ENCODE assay signal across 20 cellular contexts in genomic region chr2:101361079-101361478, GRCh38. TPM values are rescaled to one million over a fixed set of nuclear protein-coding genes. Genes with fewer than 3 reads are reported as not detected.
DNase-seq lines count a peak whose midpoint lies in the region; ATAC-seq and TF ChIP-seq lines count a peak whose summit lies in the region.
"Had no signal": no experiment of that assay in that cellular context is flagged by ENCODE, and none has a peak within 500 bp of the region (broad histone marks: within the 10 kb centered on the region; RNA-seq: fewer than 3 reads in every experiment).

No MANE protein-coding gene starts in this region.

- H3K4me1 ChIP-seq in HCT116 (ENCODE audit: control insufficient read depth in 1 of 2, insufficient read depth in 2 of 2, low read length in 2 of 2): peaks cover 46 to 58% of the 10 kb centered on the region in 2 experiments
- H3K4me1 ChIP-seq: colonic mucosa, stomach, vagina had no signal

- intact Hi-C loops in HCT116 (cut with micrococcal nuclease): no loop called here

- peak overlapping the region; percentile 28 for H3K4me3 Mint-ChIP-seq in activated CD4-positive, alpha-beta T cell treated with anti-CD3 and anti-CD28 coated beads, Interleukin-2, amount 10 ng/mL, durations not matched to agents 7 days and 5 days
- H3K4me3 Mint-ChIP-seq in T-helper 17 cell: peak overlapping the region; percentile 77
- peak overlapping the region in 4 of 8 donors; percentile 7 to 77 (median 35) for H3K4me3 Mint-ChIP-seq in naive B cell
- no peak overlapping the region for H3K4me3 Mint-ChIP-seq in glutamatergic neuron (ENCODE audit: unreplicated experiment)

- no peaks in the 10 kb centered on the region for H4K20me1 ChIP-seq in HCT116 (ENCODE audit: insufficient read depth)

- POLR2A ChIA-PET in activated CD4-positive, alpha-beta T cell treated with anti-CD3 and anti-CD28 coated beads, Interleukin-2, amount 10 ng/mL, durations not matched to agents 7 days and 5 days (lab: Charles Lee): no interaction called here
- POLR2A ChIA-PET in HCT116 (lab: Charles Lee): no interaction called here

- RAD21 ChIA-PET in HCT116 (lab: Charles Lee; ENCODE audit: low non-redundant PET in 1 of 2, low total read pairs in 2 of 2, uncharacterized antibody in 2 of 2, unreplicated experiment in 2 of 2): no interaction called here

- TF ChIP-seq RAD21 in HCT116 (IDR thresholded peaks at IDR 0.05; ENCODE audit: low read depth): no peak

- no peaks in the 10 kb centered on the region for H3K9me2 ChIP-seq in HCT116 (ENCODE audit: insufficient read depth)
- H3K9me2 ChIP-seq: SK-N-SH had no signal

- CTCF ChIA-PET in activated CD4-positive, alpha-beta T cell treated with anti-CD3 and anti-CD28 coated beads, Interleukin-2, amount 10 ng/mL, durations not matched to agents 7 days and 5 days (lab: Charles Lee): interaction anchor here (1.0 to 1.6 kb wide), 4 partner anchors 11 to 20 kb away, joined by 3 to 6 read pairs (median 3); no protein-coding TSS in a partner anchor
- CTCF ChIA-PET in HCT116 (lab: Charles Lee): interaction anchor here (2.5 kb wide), 1 partner anchor 19 kb away, joined by 14 read pairs; no protein-coding TSS in a partner anchor

- no peak overlapping the region for H3K4me3 ChIP-seq in HCT116 (replicated peaks in 1 of 2; ENCODE audit: low read depth in 1 of 2, low read length in 2 of 2)
- H3K4me3 ChIP-seq: colonic mucosa, stomach, vagina had no signal

- peaks cover 13% of the 10 kb centered on the region for H3K27me3 Mint-ChIP-seq in activated CD4-positive, alpha-beta T cell treated with anti-CD3 and anti-CD28 coated beads, Interleukin-2, amount 10 ng/mL, durations not matched to agents 7 days and 5 days
- no peaks in the 10 kb centered on the region for H3K27me3 Mint-ChIP-seq in T-helper 17 cell
- H3K27me3 Mint-ChIP-seq in naive B cell: peaks cover 0 to 13% (median 11%) of the 10 kb centered on the region in 3 donors
- H3K27me3 Mint-ChIP-seq in glutamatergic neuron (ENCODE audit: unreplicated experiment): peaks cover 4% of the 10 kb centered on the region

- H3K27me3 ChIP-seq in HCT116 (ENCODE audit: insufficient read depth, low read length): no peaks in the 10 kb centered on the region
- H3K27me3 ChIP-seq: colonic mucosa, neutrophil, stomach, vagina had no signal

- no peak for ATAC-seq in HCT116
- ATAC-seq in T-helper 17 cell: no peak
- peak; percentile 33 to 34 for ATAC-seq in naive B cell (ENCODE audit: low read depth in 2 of 2)

- H3K27ac Mint-ChIP-seq in activated CD4-positive, alpha-beta T cell treated with anti-CD3 and anti-CD28 coated beads, Interleukin-2, amount 10 ng/mL, durations not matched to agents 7 days and 5 days: peak overlapping the region; percentile 91
- H3K27ac Mint-ChIP-seq in T-helper 17 cell (peak overlapping the region; percentile 86), naive B cell (peak overlapping the region in 1 of 6 donors; percentile 67), glutamatergic neuron (ENCODE audit: unreplicated experiment) (no peak overlapping the region)

- peaks cover 3% of the 10 kb centered on the region for H3K36me3 Mint-ChIP-seq in activated CD4-positive, alpha-beta T cell treated with anti-CD3 and anti-CD28 coated beads, Interleukin-2, amount 10 ng/mL, durations not matched to agents 7 days and 5 days (ENCODE audit: low read depth)
- H3K36me3 Mint-ChIP-seq in T-helper 17 cell (ENCODE audit: low read depth) (peaks cover 3% of the 10 kb centered on the region), naive B cell (peaks cover 0 to 5% of the 10 kb centered on the region in 2 donors), glutamatergic neuron (ENCODE audit: unreplicated experiment) (no peaks in the 10 kb centered on the region)

- H3K9ac ChIP-seq in HCT116 (ENCODE audit: low read length): no peak overlapping the region
- H3K9ac ChIP-seq: SK-N-SH had no signal

- no peak overlapping the region for H2AFZ ChIP-seq in HCT116 (ENCODE audit: low read depth, low read length, poor library complexity, severe bottlenecking)

- no peaks in the 10 kb centered on the region for H3K79me2 ChIP-seq in HCT116 (ENCODE audit: insufficient read depth, low read length)

- no peaks in the 10 kb centered on the region for H3K9me3 ChIP-seq in HCT116 (ENCODE audit: control insufficient read depth in 1 of 2, insufficient read depth in 1 of 2, low read depth in 1 of 2, low read length in 2 of 2)
- no peaks in the 10 kb centered on the region for H3K9me3 ChIP-seq in T-helper 17 cell (ENCODE audit: control insufficient read depth, low read length, poor library complexity, severe bottlenecking)
- H3K9me3 ChIP-seq: colonic mucosa, neutrophil, SK-N-SH, stomach, vagina had no signal

- H3K36me3 ChIP-seq in HCT116 (ENCODE audit: control insufficient read depth in 1 of 2, insufficient read depth in 2 of 2, low read length in 2 of 2): no peaks in the 10 kb centered on the region
- H3K36me3 ChIP-seq: colonic mucosa, neutrophil, stomach, vagina had no signal

- peaks cover 47% of the 10 kb centered on the region for H3K4me1 Mint-ChIP-seq in activated CD4-positive, alpha-beta T cell treated with anti-CD3 and anti-CD28 coated beads, Interleukin-2, amount 10 ng/mL, durations not matched to agents 7 days and 5 days
- H3K4me1 Mint-ChIP-seq in T-helper 17 cell (peaks cover 22% of the 10 kb centered on the region), naive B cell (peaks cover 14 to 20% (median 14%) of the 10 kb centered on the region in 3 donors), glutamatergic neuron (ENCODE audit: low read depth, unreplicated experiment) (no peaks in the 10 kb centered on the region)

- no peak for DNase-seq in activated CD4-positive, alpha-beta T cell treated with anti-CD3 and anti-CD28 coated beads, Interleukin-2, amount 10 ng/mL, durations not matched to agents 7 days and 5 days
- DNase-seq in activated CD4-positive, alpha-beta T cell treated with anti-CD3 and anti-CD28 coated beads, Interleukin-2, amount 50 U/mL, for 1 hour: no peak
- DNase-seq in HCT116 (ENCODE audit: low read depth, low spot score): no peak
- DNase-seq in T-helper 17 cell: no peak
- no peak for DNase-seq in naive B cell
- DNase-seq in glutamatergic neuron: no peak
- DNase-seq in superior temporal gyrus (ENCODE audit: extremely low spot score): no peak
- no peak for DNase-seq in AG20443 (ENCODE audit: low spot score)
- DNase-seq: activated gamma-delta T cell treated with Interleukin-2 at 50 U/mL for 16 hours, colonic mucosa, erythroblast, KG1, mesendoderm, NCI-H1417, NCI-H2227 treated with DMSO at 0.1 percent for 48 hours, SK-N-SH, stomach had no signal

- H3K27ac ChIP-seq in HCT116 (ENCODE audit: low read depth, low read length): no peak overlapping the region
- H3K27ac ChIP-seq: colonic mucosa, neutrophil, stomach, vagina had no signal

- no peak for TF ChIP-seq POLR2A in HCT116 (IDR thresholded peaks at IDR 0.05; ENCODE audit: borderline replicate concordance, extremely low read depth, insufficient read depth, insufficient read length)

- no peak for TF ChIP-seq CTCF in HCT116 (IDR thresholded peaks at IDR 0.05 in 2 of 3, conservative IDR thresholded peaks at IDR 0.05 in 1 of 3; ENCODE audit: borderline replicate concordance in 1 of 3, insufficient read depth in 1 of 3, low read depth in 2 of 3, low read length in 2 of 3)
- no peak for TF ChIP-seq CTCF in glutamatergic neuron (IDR thresholded peaks at IDR 0.05; ENCODE audit: partially characterized antibody, unreplicated experiment)

- H3K9me3 Mint-ChIP-seq in activated CD4-positive, alpha-beta T cell treated with anti-CD3 and anti-CD28 coated beads, Interleukin-2, amount 10 ng/mL, durations not matched to agents 7 days and 5 days: no peaks in the 10 kb centered on the region
- H3K9me3 Mint-ChIP-seq in naive B cell: no peaks in the 10 kb centered on the region
- H3K9me3 Mint-ChIP-seq in glutamatergic neuron (ENCODE audit: unreplicated experiment): peaks cover 2% of the 10 kb centered on the region

- H3K4me2 ChIP-seq in HCT116 (ENCODE audit: low read length): peak overlapping the region; percentile 68; the same call in 1 of the 2 replicates
- H3K4me2 ChIP-seq: SK-N-SH had no signal

- BruUV-seq in HCT116 (replicated peaks; lab: Mats Ljungman, UMichigan): no TSS peak

TF ChIP-seq in HCT116, 20 proteins besides CTCF, POLR2A, EP300 and RAD21:
- no peak for TF ChIP-seq ELF1 (IDR thresholded peaks at IDR 0.05; ENCODE audit: borderline replicate concordance, low read depth)
- TF ChIP-seq CEBPB (IDR thresholded peaks at IDR 0.05; ENCODE audit: low read depth): no peak
- no peak for TF ChIP-seq EZH2phosphoT487 (IDR thresholded peaks at IDR 0.05; ENCODE audit: borderline replicate concordance)
- TF ChIP-seq EZH2 (IDR thresholded peaks at IDR 0.05): no peak
- TF ChIP-seq SRF (IDR thresholded peaks at IDR 0.05; ENCODE audit: low read depth): no peak
- TF ChIP-seq YY1 (IDR thresholded peaks at IDR 0.05; ENCODE audit: extremely low read depth, insufficient replicate concordance, low read depth, low read length): no peak

RNA-seq across cellular contexts. Expression of gene CREG2, which starts 26.2 kb away (rescaled TPM):
- total RNA-seq in activated CD4-positive, alpha-beta T cell treated with anti-CD3 and anti-CD28 coated beads, Interleukin-2, amount 10 ng/mL, durations not matched to agents 7 days and 5 days: under 1 TPM; 0.31 to 0.52 TPM
- total RNA-seq in HCT116 (2021; ENCODE audit: unreplicated experiment) (0.12 TPM), T-helper 17 cell (under 1 TPM; 0.30 to 0.39 TPM), glutamatergic neuron (ENCODE audit: unreplicated experiment) (1.3 TPM)
- polyA plus RNA-seq in HCT116 (2012): 0.16 and 0.29 TPM in 2 replicates
- polyA plus RNA-seq in naive B cell (ENCODE audit: low read depth in 6 of 6): not detected
- polyA plus RNA-seq: AG04450 had no signal

RNA-seq across cellular contexts. Expression of gene RNF149, which starts 52.6 kb away (rescaled TPM):
- total RNA-seq in activated CD4-positive, alpha-beta T cell treated with anti-CD3 and anti-CD28 coated beads, Interleukin-2, amount 10 ng/mL, durations not matched to agents 7 days and 5 days: 10 to 100 TPM; 66.3 to 74.2 TPM
- total RNA-seq in HCT116 (2021; ENCODE audit: unreplicated experiment) (40.2 TPM), T-helper 17 cell (100 to 1,000 TPM; 180 to 185 TPM), glutamatergic neuron (ENCODE audit: unreplicated experiment) (26.9 TPM)
- polyA plus RNA-seq in HCT116 (2012): 17.1 and 20.1 TPM in 2 replicates
- polyA plus RNA-seq in naive B cell (ENCODE audit: low read depth in 6 of 6): 10 to 100 TPM; 13.2 to 27.1 (median 18.3) TPM

Comparison
In these comparisons a context has a peak if more than half of its experiments do, and no peak if none do; other contexts are left out.
1. ATAC-seq: peak in naive B cell (2 of 2); none in HCT116 (single experiment) and T-helper 17 cell (single experiment).